Comparison of ENCODE assay signal across 1 cellular context in the genomic region with DNA sequence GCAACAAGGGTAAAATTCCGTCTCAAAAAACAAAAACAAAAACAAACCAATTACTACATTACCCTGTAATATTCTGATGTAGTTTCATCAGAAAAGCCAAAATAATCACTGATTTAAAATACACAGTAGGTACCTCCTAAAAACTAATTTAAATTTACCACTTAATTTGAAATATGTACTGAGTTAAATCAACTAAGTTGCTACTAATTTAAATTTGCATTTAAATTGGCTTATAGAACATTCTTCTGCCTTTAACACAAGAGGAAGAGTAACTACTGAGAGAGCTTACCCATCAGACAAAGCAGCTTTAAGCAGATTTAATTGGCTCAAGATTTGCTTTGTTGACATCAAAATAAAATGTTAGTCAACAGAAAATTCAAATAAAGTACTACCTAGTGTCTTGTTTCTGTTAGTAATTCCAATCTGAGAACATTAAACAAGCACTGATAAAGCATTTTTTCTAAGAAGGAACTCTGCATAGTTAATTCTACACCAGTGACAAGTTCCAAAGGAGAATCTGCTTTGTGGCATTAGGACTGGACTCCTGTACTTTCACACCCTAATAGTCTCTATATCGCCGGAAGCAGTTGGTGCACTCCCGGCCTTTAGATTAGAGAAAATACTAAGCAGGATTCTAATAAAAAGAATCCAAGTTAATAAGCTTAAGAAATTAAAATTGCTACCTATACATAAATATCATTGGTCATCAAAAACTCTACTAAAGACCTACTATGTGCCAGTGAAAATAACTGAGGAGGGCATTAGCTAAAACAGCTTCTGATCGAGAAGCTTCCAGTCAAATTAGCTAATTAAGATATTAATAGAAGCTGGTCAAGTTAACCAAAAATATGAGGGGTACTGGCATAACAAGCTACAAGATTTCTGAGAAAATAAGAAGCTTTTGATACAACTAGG.
TF ChIP-seq lines count a peak whose summit lies in the region.

No MANE protein-coding gene starts in this region.

TF ChIP-seq in GM23338, 12 proteins besides CTCF, POLR2A, EP300 and RAD21 (continued from another document):
- TF ChIP-seq REST (IDR thresholded peaks at IDR 0.05; ENCODE audit: unreplicated experiment) (no peak), STAT1 (IDR thresholded peaks at IDR 0.05; ENCODE audit: unreplicated experiment) (no peak)
